18 cellular contexts compared by ENCODE assay signal in the genomic region with DNA sequence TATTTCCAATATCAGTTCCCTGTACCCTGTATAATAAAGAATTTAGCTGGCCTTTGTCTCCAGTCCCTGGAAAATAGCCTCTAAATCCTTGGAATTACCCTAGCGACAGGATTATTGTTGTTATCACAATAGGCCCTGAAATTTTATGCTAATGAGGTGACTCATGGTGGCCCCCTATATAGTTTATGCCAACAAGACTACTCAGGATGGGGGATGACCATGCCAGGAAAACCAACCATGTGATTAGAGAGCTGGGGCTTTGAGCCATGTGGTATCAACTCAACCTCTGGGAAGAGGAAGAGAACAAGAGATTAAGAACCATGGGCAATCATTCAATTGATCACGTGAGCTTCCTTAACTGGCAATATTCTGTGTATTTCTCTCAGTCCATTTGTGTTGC.
"Had no signal": no experiment of that assay in that cellular context is flagged by ENCODE, and none has a peak within 500 bp of the region (broad histone marks: within the 10 kb centered on the region; RNA-seq: fewer than 3 reads in every experiment).

No MANE protein-coding gene starts in this region.

- H3K27me3 ChIP-seq: colonic mucosa, right lobe of liver had no signal

- H3K27me3 Mint-ChIP-seq: activated naive CD8-positive, alpha-beta T cell treated with anti-CD3 and anti-CD28 coated beads, Interleukin-2, amount 10 ng/mL, durations not matched to agents 7 days and 5 days; effector memory CD8-positive, alpha-beta T cell; naive thymus-derived CD8-positive, alpha-beta T cell had no signal

- H3K27ac ChIP-seq: colonic mucosa, right lobe of liver had no signal

- H3K27ac Mint-ChIP-seq: activated naive CD8-positive, alpha-beta T cell treated with anti-CD3 and anti-CD28 coated beads, Interleukin-2, amount 10 ng/mL, durations not matched to agents 7 days and 5 days; effector memory CD8-positive, alpha-beta T cell; naive thymus-derived CD8-positive, alpha-beta T cell had no signal

- H3K9me3 Mint-ChIP-seq: activated naive CD8-positive, alpha-beta T cell treated with anti-CD3 and anti-CD28 coated beads, Interleukin-2, amount 10 ng/mL, durations not matched to agents 7 days and 5 days; activated T-cell treated with anti-CD3 and anti-CD28 coated beads, Interleukin-2, amount 50 U/mL, for 4 hours; effector memory CD8-positive, alpha-beta T cell; naive thymus-derived CD8-positive, alpha-beta T cell had no signal

- H3K4me3 ChIP-seq: colonic mucosa, mucosa of descending colon, right lobe of liver had no signal

- ATAC-seq: activated T-cell treated with anti-CD3 and anti-CD28 coated beads, Interleukin-2, amount 50 U/mL, for 4 hours; effector memory CD8-positive, alpha-beta T cell; mucosa of descending colon; naive thymus-derived CD8-positive, alpha-beta T cell; right lobe of liver had no signal

- H3K9me3 ChIP-seq: colonic mucosa, mucosa of descending colon, right lobe of liver had no signal

- H3K36me3 ChIP-seq: colonic mucosa had no signal

- H3K4me3 Mint-ChIP-seq: activated naive CD8-positive, alpha-beta T cell treated with anti-CD3 and anti-CD28 coated beads, Interleukin-2, amount 10 ng/mL, durations not matched to agents 7 days and 5 days; activated T-cell treated with anti-CD3 and anti-CD28 coated beads, Interleukin-2, amount 50 U/mL, for 4 hours; effector memory CD8-positive, alpha-beta T cell; naive thymus-derived CD8-positive, alpha-beta T cell had no signal

- H3K4me1 Mint-ChIP-seq: activated naive CD8-positive, alpha-beta T cell treated with anti-CD3 and anti-CD28 coated beads, Interleukin-2, amount 10 ng/mL, durations not matched to agents 7 days and 5 days; naive thymus-derived CD8-positive, alpha-beta T cell had no signal

- H3K4me1 ChIP-seq: colonic mucosa, right lobe of liver had no signal

- DNase-seq: activated CD4-positive, alpha-beta T cell treated with anti-CD3 and anti-CD28 coated beads, Interleukin-2, amount 50 U/mL, for 4 hours; activated CD4-positive, CD25-positive, alpha-beta regulatory T cell treated with anti-CD3 and anti-CD28 coated beads, Interleukin-2, amount 50 U/mL, for 72 hours; activated gamma-delta T cell; activated naive CD8-positive, alpha-beta T cell treated with anti-CD3 and anti-CD28 coated beads, Interleukin-2, amount 10 ng/mL, durations not matched to agents 7 days and 5 days; activated T-cell treated with anti-CD3 and anti-CD28 coated beads, Interleukin-2, amount 50 U/mL, for 4 hours; aorta; caudate nucleus; colonic mucosa; effector memory CD8-positive, alpha-beta T cell; head of caudate nucleus; mammary epithelial cell; mucosa of descending colon; naive thymus-derived CD8-positive, alpha-beta T cell; right lobe of liver; stimulated activated CD4-positive, alpha-beta T cell treated with anti-CD3 and anti-CD28 coated beads, Interleukin-1b, Interleukin-23, amount 100 ng/mL, for 48 hours; stimulated activated naive CD4-positive, alpha-beta T cell; T-helper 2 cell; trophoblast cell had no signal
